ENCODE assay signal across 25 cellular contexts in genomic region chr10:4937346-4937745, GRCh38.
"Had no signal": no experiment of that assay in that cellular context is flagged by ENCODE, and none has a peak within 500 bp of the region (broad histone marks: within the 10 kb centered on the region; RNA-seq: fewer than 3 reads in every experiment).

No MANE protein-coding gene starts in this region.

- H3K4me2 ChIP-seq: smooth muscle cell had no signal

- H3K36me3 ChIP-seq: ovary, stomach, thoracic aorta, thyroid gland, tibial nerve, upper lobe of right lung, uterus had no signal

- H3K9me3 ChIP-seq: ovary, psoas muscle, stomach, thoracic aorta, thyroid gland, tibial nerve, upper lobe of right lung, uterus had no signal

- H3K4me1 ChIP-seq: parathyroid adenoma, uterus had no signal

- DNase-seq: naive B cell; naive thymus-derived CD8-positive, alpha-beta T cell; nephron progenitor cell; occipital lobe; ovary; psoas muscle; stimulated activated CD4-positive, alpha-beta T cell treated with anti-CD3 and anti-CD28 coated beads, Interleukin-15, amount 100 ng/mL, for 24 hours; stimulated activated CD4-positive, alpha-beta T cell treated with anti-CD3 and anti-CD28 coated beads, Interleukin-2, amount 100 ng/mL, for 24 hours; stimulated activated CD4-positive, alpha-beta T cell treated with anti-CD3 and anti-CD28 coated beads, Interleukin-2, amount 100 ng/mL, for 48 hours; stimulated activated CD4-positive, alpha-beta T cell treated with anti-CD3 and anti-CD28 coated beads, Interleukin-4, amount 100 ng/mL, for 24 hours; stimulated activated naive B cell treated with anti-CD40 and anti-IgM and Interleukin-4, amounts not matched to agents 10 μg/mL and 1 μg/mL and 100 μg/mL, for 72 hours; stimulated activated naive CD4-positive, alpha-beta T cell treated with Interleukin-2 at 50 U/mL for 16 hours; stomach; thyroid gland; upper lobe of right lung; uterus had no signal

- ATAC-seq: naive thymus-derived CD8-positive, alpha-beta T cell; natural killer cell treated with Interleukin-12 subunit alpha and Interleukin-12 subunit beta and Interleukin-15 and Interleukin-18, amount 100 ng/mL, for 72 hours; psoas muscle; right cardiac atrium; sciatic nerve; stimulated activated effector memory CD8-positive, alpha-beta T cell treated with anti-CD3 and anti-CD28 coated beads, Interleukin-12 subunit alpha, Interleukin-12 subunit beta, amount 100 ng/mL, for 72 hours; stimulated activated naive B cell treated with anti-CD40 and anti-IgM and Interleukin-4, amounts not matched to agents 10 μg/mL and 1 μg/mL and 100 μg/mL, for 72 hours; upper lobe of right lung had no signal

- H3K79me2 ChIP-seq: parathyroid adenoma had no signal

- H2AFZ ChIP-seq: parathyroid adenoma had no signal

- H3K27me3 ChIP-seq: ovary, stomach, thyroid gland, tibial nerve, upper lobe of right lung, uterus had no signal

- H3K4me3 ChIP-seq: ovary, psoas muscle, skin epidermis, smooth muscle cell, stomach, thoracic aorta, thyroid gland, tibial nerve, upper lobe of right lung, uterus had no signal

- H3K27ac ChIP-seq: ovary, parathyroid adenoma, psoas muscle, skin epidermis, stomach, thoracic aorta, thyroid gland, tibial nerve, upper lobe of right lung, uterus had no signal

- H3K9ac ChIP-seq: parathyroid adenoma had no signal
